Comparison of ENCODE assay signal across 1 cellular context in the genomic region with DNA sequence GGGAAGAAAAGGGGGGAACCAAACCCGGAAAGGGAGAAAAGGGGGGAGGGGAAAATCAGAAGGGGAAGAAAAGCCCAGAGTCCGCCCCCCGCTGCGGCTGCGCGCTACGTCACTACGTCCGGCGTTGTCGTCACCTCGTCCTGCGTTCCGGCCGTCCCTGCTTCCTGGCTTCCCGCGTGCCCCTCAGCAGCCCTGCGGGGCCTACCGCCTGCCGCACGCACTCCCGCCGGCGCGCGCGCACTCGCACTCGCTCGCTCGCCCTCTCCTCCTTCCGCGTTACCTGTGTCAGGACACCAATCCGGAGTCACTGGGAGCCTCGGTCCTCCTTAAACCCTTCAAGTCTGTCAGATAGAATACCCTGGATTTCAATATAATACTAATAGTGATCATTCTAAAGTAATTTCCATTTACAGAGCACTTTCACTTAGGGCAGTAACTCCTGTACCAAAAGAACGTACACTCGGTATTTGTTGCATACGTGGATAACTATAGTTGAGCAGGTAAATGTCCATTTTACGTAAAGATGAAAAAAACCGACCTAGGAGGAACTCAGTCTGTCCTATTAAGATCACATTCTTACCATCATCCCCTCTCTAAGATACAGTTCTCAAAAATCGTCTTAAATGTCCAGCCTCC.
A peak's percentile ranks its signal among the peaks of the same experiment; 100 is the strongest.
TF ChIP-seq lines count a peak whose summit lies in the region.

A gene (minus strand): TSS at position 113 of the 636 bp plus-strand sequence. CDS start 120,615 bp downstream, outside the sequence.

TF ChIP-seq in GM12878, 131 proteins besides CTCF, POLR2A, EP300 and RAD21 (continued from another document and continues in another):
- TF ChIP-seq, protein P1, sequence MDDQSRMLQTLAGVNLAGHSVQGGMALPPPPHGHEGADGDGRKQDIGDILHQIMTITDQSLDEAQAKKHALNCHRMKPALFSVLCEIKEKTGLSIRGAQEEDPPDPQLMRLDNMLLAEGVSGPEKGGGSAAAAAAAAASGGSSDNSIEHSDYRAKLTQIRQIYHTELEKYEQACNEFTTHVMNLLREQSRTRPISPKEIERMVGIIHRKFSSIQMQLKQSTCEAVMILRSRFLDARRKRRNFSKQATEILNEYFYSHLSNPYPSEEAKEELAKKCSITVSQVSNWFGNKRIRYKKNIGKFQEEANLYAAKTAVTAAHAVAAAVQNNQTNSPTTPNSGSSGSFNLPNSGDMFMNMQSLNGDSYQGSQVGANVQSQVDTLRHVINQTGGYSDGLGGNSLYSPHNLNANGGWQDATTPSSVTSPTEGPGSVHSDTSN (IDR thresholded peaks at IDR 0.05; ENCODE audit: insufficient replicate concordance, low read depth, low read length): no peak
- TF ChIP-seq, protein P2, sequence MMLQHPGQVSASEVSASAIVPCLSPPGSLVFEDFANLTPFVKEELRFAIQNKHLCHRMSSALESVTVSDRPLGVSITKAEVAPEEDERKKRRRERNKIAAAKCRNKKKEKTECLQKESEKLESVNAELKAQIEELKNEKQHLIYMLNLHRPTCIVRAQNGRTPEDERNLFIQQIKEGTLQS (IDR thresholded peaks at IDR 0.05; ENCODE audit: borderline replicate concordance, extremely low read depth, low read depth, low read length): no peak
- TF ChIP-seq FOS (IDR thresholded peaks at IDR 0.05; ENCODE audit: borderline replicate concordance, extremely low read depth, insufficient read length) (no peak), FOXK2 (IDR thresholded peaks at IDR 0.05) (no peak), PAX8 (IDR thresholded peaks at IDR 0.05) (peak; percentile 81; the same call in 1 of the 2 replicates), SMAD5 (IDR thresholded peaks at IDR 0.05; ENCODE audit: low read depth) (peak; percentile 92), KLF5 (IDR thresholded peaks at IDR 0.05; ENCODE audit: partially characterized antibody) (no peak), TAF1 (IDR thresholded peaks at IDR 0.05; ENCODE audit: borderline replicate concordance, low read depth, low read length) (peak; percentile 78; the same call in 1 of the 2 replicates), NFYA (IDR thresholded peaks at IDR 0.05; ENCODE audit: borderline replicate concordance, low read depth, low read length) (no peak), BCL11A (IDR thresholded peaks at IDR 0.05; ENCODE audit: low read depth, low read length) (no peak), POLR2AphosphoS2 (IDR thresholded peaks at IDR 0.05; ENCODE audit: low read depth, low read length) (peak; percentile 92), DPF2 (IDR thresholded peaks at IDR 0.05) (peak; percentile 34), ZSCAN29 (IDR thresholded peaks at IDR 0.05) (no peak), EGR1 (IDR thresholded peaks at IDR 0.05; ENCODE audit: borderline replicate concordance in 1 of 2, low read depth in 2 of 2, low read length in 2 of 2) (peak; percentile 68 to 94; a peak in 2 of 3 replicates), SPI1 (IDR thresholded peaks at IDR 0.05; ENCODE audit: borderline replicate concordance, insufficient read depth, low read depth, low read length) (0 out of 2 replicates have a peak, but pooled peaks have one; percentile 14), STAT1 (conservative IDR thresholded peaks at IDR 0.05) (peak; percentile 71; the same call in 1 of the 2 replicates), HDAC2 (IDR thresholded peaks at IDR 0.05) (no peak), NBN (IDR thresholded peaks at IDR 0.05) (peak; percentile 67; the same call in 1 of the 2 replicates), RELA (IDR thresholded peaks at IDR 0.05; ENCODE audit: borderline replicate concordance, partially characterized antibody) (peak; percentile 57), TCF3 (IDR thresholded peaks at IDR 0.05; ENCODE audit: borderline replicate concordance, insufficient read depth, low read depth, low read length) (peak; percentile 72; the same call in 1 of the 2 replicates), HDGF (IDR thresholded peaks at IDR 0.05) (no peak), MEF2B (IDR thresholded peaks at IDR 0.05; ENCODE audit: partially characterized antibody, poor library complexity, severe bottlenecking) (peak; percentile 14), CBX3 (IDR thresholded peaks at IDR 0.05; ENCODE audit: borderline replicate concordance, low read depth) (no peak), CHD4 (IDR thresholded peaks at IDR 0.05) (no peak), PML (IDR thresholded peaks at IDR 0.05; ENCODE audit: low read length) (peak; percentile 94)
- TF ChIP-seq, protein P3, sequence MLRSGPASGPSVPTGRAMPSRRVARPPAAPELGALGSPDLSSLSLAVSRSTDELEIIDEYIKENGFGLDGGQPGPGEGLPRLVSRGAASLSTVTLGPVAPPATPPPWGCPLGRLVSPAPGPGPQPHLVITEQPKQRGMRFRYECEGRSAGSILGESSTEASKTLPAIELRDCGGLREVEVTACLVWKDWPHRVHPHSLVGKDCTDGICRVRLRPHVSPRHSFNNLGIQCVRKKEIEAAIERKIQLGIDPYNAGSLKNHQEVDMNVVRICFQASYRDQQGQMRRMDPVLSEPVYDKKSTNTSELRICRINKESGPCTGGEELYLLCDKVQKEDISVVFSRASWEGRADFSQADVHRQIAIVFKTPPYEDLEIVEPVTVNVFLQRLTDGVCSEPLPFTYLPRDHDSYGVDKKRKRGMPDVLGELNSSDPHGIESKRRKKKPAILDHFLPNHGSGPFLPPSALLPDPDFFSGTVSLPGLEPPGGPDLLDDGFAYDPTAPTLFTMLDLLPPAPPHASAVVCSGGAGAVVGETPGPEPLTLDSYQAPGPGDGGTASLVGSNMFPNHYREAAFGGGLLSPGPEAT (IDR thresholded peaks at IDR 0.05; ENCODE audit: low read depth): peak; percentile 50; the same call in 1 of the 2 replicates
- TF ChIP-seq, protein P4, sequence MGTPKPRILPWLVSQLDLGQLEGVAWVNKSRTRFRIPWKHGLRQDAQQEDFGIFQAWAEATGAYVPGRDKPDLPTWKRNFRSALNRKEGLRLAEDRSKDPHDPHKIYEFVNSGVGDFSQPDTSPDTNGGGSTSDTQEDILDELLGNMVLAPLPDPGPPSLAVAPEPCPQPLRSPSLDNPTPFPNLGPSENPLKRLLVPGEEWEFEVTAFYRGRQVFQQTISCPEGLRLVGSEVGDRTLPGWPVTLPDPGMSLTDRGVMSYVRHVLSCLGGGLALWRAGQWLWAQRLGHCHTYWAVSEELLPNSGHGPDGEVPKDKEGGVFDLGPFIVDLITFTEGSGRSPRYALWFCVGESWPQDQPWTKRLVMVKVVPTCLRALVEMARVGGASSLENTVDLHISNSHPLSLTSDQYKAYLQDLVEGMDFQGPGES (IDR thresholded peaks at IDR 0.05): no peak
- TF ChIP-seq, protein P5, sequence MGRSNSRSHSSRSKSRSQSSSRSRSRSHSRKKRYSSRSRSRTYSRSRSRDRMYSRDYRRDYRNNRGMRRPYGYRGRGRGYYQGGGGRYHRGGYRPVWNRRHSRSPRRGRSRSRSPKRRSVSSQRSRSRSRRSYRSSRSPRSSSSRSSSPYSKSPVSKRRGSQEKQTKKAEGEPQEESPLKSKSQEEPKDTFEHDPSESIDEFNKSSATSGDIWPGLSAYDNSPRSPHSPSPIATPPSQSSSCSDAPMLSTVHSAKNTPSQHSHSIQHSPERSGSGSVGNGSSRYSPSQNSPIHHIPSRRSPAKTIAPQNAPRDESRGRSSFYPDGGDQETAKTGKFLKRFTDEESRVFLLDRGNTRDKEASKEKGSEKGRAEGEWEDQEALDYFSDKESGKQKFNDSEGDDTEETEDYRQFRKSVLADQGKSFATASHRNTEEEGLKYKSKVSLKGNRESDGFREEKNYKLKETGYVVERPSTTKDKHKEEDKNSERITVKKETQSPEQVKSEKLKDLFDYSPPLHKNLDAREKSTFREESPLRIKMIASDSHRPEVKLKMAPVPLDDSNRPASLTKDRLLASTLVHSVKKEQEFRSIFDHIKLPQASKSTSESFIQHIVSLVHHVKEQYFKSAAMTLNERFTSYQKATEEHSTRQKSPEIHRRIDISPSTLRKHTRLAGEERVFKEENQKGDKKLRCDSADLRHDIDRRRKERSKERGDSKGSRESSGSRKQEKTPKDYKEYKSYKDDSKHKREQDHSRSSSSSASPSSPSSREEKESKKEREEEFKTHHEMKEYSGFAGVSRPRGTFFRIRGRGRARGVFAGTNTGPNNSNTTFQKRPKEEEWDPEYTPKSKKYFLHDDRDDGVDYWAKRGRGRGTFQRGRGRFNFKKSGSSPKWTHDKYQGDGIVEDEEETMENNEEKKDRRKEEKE (IDR thresholded peaks at IDR 0.05): no peak
- TF ChIP-seq, protein P6, sequence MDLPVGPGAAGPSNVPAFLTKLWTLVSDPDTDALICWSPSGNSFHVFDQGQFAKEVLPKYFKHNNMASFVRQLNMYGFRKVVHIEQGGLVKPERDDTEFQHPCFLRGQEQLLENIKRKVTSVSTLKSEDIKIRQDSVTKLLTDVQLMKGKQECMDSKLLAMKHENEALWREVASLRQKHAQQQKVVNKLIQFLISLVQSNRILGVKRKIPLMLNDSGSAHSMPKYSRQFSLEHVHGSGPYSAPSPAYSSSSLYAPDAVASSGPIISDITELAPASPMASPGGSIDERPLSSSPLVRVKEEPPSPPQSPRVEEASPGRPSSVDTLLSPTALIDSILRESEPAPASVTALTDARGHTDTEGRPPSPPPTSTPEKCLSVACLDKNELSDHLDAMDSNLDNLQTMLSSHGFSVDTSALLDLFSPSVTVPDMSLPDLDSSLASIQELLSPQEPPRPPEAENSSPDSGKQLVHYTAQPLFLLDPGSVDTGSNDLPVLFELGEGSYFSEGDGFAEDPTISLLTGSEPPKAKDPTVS (IDR thresholded peaks at IDR 0.05; ENCODE audit: low read depth, low read length): no peak
- TF ChIP-seq, protein P7, sequence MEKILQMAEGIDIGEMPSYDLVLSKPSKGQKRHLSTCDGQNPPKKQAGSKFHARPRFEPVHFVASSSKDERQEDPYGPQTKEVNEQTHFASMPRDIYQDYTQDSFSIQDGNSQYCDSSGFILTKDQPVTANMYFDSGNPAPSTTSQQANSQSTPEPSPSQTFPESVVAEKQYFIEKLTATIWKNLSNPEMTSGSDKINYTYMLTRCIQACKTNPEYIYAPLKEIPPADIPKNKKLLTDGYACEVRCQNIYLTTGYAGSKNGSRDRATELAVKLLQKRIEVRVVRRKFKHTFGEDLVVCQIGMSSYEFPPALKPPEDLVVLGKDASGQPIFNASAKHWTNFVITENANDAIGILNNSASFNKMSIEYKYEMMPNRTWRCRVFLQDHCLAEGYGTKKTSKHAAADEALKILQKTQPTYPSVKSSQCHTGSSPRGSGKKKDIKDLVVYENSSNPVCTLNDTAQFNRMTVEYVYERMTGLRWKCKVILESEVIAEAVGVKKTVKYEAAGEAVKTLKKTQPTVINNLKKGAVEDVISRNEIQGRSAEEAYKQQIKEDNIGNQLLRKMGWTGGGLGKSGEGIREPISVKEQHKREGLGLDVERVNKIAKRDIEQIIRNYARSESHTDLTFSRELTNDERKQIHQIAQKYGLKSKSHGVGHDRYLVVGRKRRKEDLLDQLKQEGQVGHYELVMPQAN (conservative IDR thresholded peaks at IDR 0.05): no peak
- TF ChIP-seq, protein P8, sequence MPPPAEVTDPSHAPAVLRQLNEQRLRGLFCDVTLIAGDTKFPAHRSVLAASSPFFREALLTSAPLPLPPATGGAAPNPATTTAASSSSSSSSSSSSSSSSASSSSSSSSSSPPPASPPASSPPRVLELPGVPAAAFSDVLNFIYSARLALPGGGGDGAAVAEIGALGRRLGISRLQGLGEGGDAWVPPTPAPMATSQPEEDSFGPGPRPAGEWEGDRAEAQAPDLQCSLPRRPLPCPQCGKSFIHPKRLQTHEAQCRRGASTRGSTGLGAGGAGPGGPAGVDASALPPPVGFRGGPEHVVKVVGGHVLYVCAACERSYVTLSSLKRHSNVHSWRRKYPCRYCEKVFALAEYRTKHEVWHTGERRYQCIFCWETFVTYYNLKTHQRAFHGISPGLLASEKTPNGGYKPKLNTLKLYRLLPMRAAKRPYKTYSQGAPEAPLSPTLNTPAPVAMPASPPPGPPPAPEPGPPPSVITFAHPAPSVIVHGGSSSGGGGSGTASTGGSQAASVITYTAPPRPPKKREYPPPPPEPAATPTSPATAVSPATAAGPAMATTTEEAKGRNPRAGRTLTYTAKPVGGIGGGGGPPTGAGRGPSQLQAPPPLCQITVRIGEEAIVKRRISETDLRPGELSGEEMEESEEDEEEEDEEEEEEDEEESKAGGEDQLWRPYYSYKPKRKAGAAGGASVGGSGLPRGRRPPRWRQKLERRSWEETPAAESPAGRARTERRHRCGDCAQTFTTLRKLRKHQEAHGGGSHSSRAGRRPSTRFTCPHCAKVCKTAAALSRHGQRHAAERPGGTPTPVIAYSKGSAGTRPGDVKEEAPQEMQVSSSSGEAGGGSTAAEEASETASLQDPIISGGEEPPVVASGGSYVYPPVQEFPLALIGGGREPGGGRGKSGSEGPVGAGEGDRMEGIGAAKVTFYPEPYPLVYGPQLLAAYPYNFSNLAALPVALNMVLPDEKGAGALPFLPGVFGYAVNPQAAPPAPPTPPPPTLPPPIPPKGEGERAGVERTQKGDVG (CRISPR knock-in tag; IDR thresholded peaks at IDR 0.05): no peak
- TF ChIP-seq, protein P9, sequence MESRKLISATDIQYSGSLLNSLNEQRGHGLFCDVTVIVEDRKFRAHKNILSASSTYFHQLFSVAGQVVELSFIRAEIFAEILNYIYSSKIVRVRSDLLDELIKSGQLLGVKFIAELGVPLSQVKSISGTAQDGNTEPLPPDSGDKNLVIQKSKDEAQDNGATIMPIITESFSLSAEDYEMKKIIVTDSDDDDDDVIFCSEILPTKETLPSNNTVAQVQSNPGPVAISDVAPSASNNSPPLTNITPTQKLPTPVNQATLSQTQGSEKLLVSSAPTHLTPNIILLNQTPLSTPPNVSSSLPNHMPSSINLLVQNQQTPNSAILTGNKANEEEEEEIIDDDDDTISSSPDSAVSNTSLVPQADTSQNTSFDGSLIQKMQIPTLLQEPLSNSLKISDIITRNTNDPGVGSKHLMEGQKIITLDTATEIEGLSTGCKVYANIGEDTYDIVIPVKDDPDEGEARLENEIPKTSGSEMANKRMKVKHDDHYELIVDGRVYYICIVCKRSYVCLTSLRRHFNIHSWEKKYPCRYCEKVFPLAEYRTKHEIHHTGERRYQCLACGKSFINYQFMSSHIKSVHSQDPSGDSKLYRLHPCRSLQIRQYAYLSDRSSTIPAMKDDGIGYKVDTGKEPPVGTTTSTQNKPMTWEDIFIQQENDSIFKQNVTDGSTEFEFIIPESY (IDR thresholded peaks at IDR 0.05): no peak
